In genomic region chr1:8006037-8006963, GRCh38 we compare ENCODE assay signal across 10 cellular contexts. TPM values are rescaled to one million over a fixed set of nuclear protein-coding genes. Genes with fewer than 3 reads are reported as not detected.
A peak's percentile ranks its signal among the peaks of the same experiment; 100 is the strongest.
DNase-seq lines count a peak whose midpoint lies in the region; ATAC-seq, FAIRE-seq and TF ChIP-seq lines count a peak whose summit lies in the region.
"Had no signal": no experiment of that assay in that cellular context is flagged by ENCODE, and none has a peak within 500 bp of the region (broad histone marks: within the 10 kb centered on the region; RNA-seq: fewer than 3 reads in every experiment).

No MANE protein-coding gene starts in this region.

- peak overlapping the region; percentile 66 to 88 (median 70); a peak in 4 of 7 replicates for H3K27ac Mint-ChIP-seq in H9

- TF ChIP-seq POLR2A in gastrocnemius medialis (IDR thresholded peaks at IDR 0.05): no peak

- no peak overlapping the region for H3K23ac ChIP-seq in H9 (ENCODE audit: insufficient read length, low read depth, low read length)

- in situ Hi-C loops in gastrocnemius medialis (cut with MboI; ENCODE audit: low sequenced_read_pairs in 4 of 4): no loop called here

- no peaks in the 10 kb centered on the region for H3K79me2 ChIP-seq in H9 (ENCODE audit: insufficient read depth, low read length)

- intact Hi-C loops in gastrocnemius medialis (cut with DNase I; ENCODE audit: low total_unique reads): no loop called here

- H3K4me1 Mint-ChIP-seq in H9: peaks cover 38 to 39% of the 10 kb centered on the region in 2 experiments

- DNase-seq in H9: no peak
- peak; percentile 75 for DNase-seq in NCI-H345 (lab: John Stamatoyannopoulos, UW)
- peak; percentile 91 for DNase-seq in epithelial cell of esophagus (ENCODE audit: low read depth)
- no peak for DNase-seq in gastrocnemius medialis
- no peak for DNase-seq in RCC 7860 (ENCODE audit: low spot score)
- DNase-seq in stimulated activated naive CD4-positive, alpha-beta T cell treated with Interleukin-2 at 50 U/mL for 16 hours (lab: John Stamatoyannopoulos, UW): no peak
- DNase-seq in islet precursor cell: no peak
- no peak for DNase-seq in activated CD8-positive, alpha-beta memory T cell treated with anti-CD3 and anti-CD28 coated beads, Interleukin-2, amount 50 U/mL, for 4 hours
- DNase-seq: KBM-7 had no signal

- H3K27ac ChIP-seq in H9 (ENCODE audit: insufficient read length, low read depth, low read length) (no peak overlapping the region), gastrocnemius medialis (peak overlapping the region; percentile 87 to 92 (median 88))

- H4K5ac ChIP-seq in H9 (ENCODE audit: insufficient read length, low read depth, low read length): no peak overlapping the region

- H2BK12ac ChIP-seq in H9 (ENCODE audit: insufficient read length, low read depth, low read length): no peak overlapping the region

- H3K36me3 Mint-ChIP-seq in H9 (ENCODE audit: insufficient read depth in 1 of 3, low read depth in 3 of 3): peaks cover 0 to 10% (median 3%) of the 10 kb centered on the region in 3 experiments; a peak in 4 of 7 replicates

- no CpG with 5 or more reads among the region's 12 CpGs for WGBS in H9 (ENCODE audit: extremely low coverage, insufficient read length, low lambda C conversion rate)

- no peak overlapping the region for H2BK20ac ChIP-seq in H9 (ENCODE audit: low read depth, low read length, poor library complexity, severe bottlenecking)

- no peaks in the 10 kb centered on the region for H3K9me3 ChIP-seq in H9 (ENCODE audit: control insufficient read depth, low read depth, low read length)
- H3K9me3 ChIP-seq in gastrocnemius medialis: no peaks in the 10 kb centered on the region
- H3K9me3 ChIP-seq: thoracic aorta had no signal

- no peak overlapping the region for H2BK5ac ChIP-seq in H9 (ENCODE audit: insufficient read length, low read length)

- no peak overlapping the region for H3K14ac ChIP-seq in H9 (ENCODE audit: insufficient read depth, low read length)

- H3K27me3 ChIP-seq in H9 (ENCODE audit: insufficient read depth, low read length) (no peaks in the 10 kb centered on the region), gastrocnemius medialis (no peaks in the 10 kb centered on the region)

- no peaks in the 10 kb centered on the region for H3K23me2 ChIP-seq in H9 (ENCODE audit: insufficient read length, low read depth, low read length, poor library complexity, severe bottlenecking)

- no peak overlapping the region for H3K4me2 ChIP-seq in H9 (ENCODE audit: insufficient read depth, insufficient read length, low read length)

- H3K9me3 Mint-ChIP-seq in H9: no peaks in the 10 kb centered on the region

- no peak overlapping the region for H2AFZ ChIP-seq in H9 (ENCODE audit: low read length)

- no peaks in the 10 kb centered on the region for H3K27me3 Mint-ChIP-seq in H9 (ENCODE audit: low read depth)

- no peak overlapping the region for H2BK120ac ChIP-seq in H9 (ENCODE audit: low read depth, low read length, poor library complexity, severe bottlenecking)

- no peak overlapping the region for H3K18ac ChIP-seq in H9 (ENCODE audit: insufficient read length, low read depth, low read length)

- no peak overlapping the region for H3K4me3 Mint-ChIP-seq in H9

- TF ChIP-seq CTCF in H9 (conservative IDR thresholded peaks at IDR 0.05): no peak
- no peak for TF ChIP-seq CTCF in epithelial cell of esophagus (IDR thresholded peaks at IDR 0.05; ENCODE audit: insufficient read depth, low read depth, low read length, missing control alignments)
- TF ChIP-seq CTCF in gastrocnemius medialis (IDR thresholded peaks at IDR 0.05 in 4 of 5, conservative IDR thresholded peaks at IDR 0.05 in 1 of 5): no peak

- ATAC-seq in gastrocnemius medialis: no peak

- H4K91ac ChIP-seq in H9 (ENCODE audit: insufficient read length, low read depth, low read length): no peak overlapping the region

- FAIRE-seq in RCC 7860 (lab: Jason Lieb, UNC): no peak

- H3K36me3 ChIP-seq in gastrocnemius medialis: no peaks in the 10 kb centered on the region

- H3K9ac ChIP-seq in H9 (ENCODE audit: extremely low read depth, insufficient read length, low read length): no peak overlapping the region

- no peak overlapping the region for H4K8ac ChIP-seq in H9 (replicated peaks; ENCODE audit: insufficient read length, low read depth, low read length)

- H3K79me1 ChIP-seq in H9 (ENCODE audit: insufficient read depth, low read depth, low read length, poor library complexity, severe bottlenecking): no peaks in the 10 kb centered on the region

- H3K4me1 ChIP-seq in H9 (ENCODE audit: insufficient read depth, low read length) (peaks cover 11% of the 10 kb centered on the region; the same call in 1 of the 2 replicates), gastrocnemius medialis (peaks cover 38 to 56% of the 10 kb centered on the region in 2 donors)

- H3K4ac ChIP-seq in H9 (ENCODE audit: low read depth, low read length): no peak overlapping the region

- no peak overlapping the region for H3T11ph ChIP-seq in H9 (ENCODE audit: low read length)

- H3K56ac ChIP-seq in H9 (ENCODE audit: insufficient read length, low read depth, low read length): no peak overlapping the region

- no peaks in the 10 kb centered on the region for H4K20me1 ChIP-seq in H9 (ENCODE audit: control insufficient read depth, insufficient read depth, insufficient read length)

- H3K4me3 ChIP-seq in epithelial cell of esophagus (ENCODE audit: low read length) (no peak overlapping the region), gastrocnemius medialis (no peak overlapping the region)

- H2AK5ac ChIP-seq in H9 (ENCODE audit: insufficient read length, low read length): no peak overlapping the region

- no peak overlapping the region for H2BK15ac ChIP-seq in H9 (ENCODE audit: low read depth, low read length)

RNA-seq across cellular contexts. Expression of gene ERRFI1, which starts 19.8 kb away (rescaled TPM):
- total RNA-seq in H9 (2021): 19.2 and 20.8 TPM in 2 replicates
- 100 to 1,000 TPM; 184 to 644 (median 448) TPM for total RNA-seq in gastrocnemius medialis

RNA-seq across cellular contexts. Expression of gene PARK7, which starts 44.8 kb away (rescaled TPM):
- total RNA-seq in H9 (2021): 370 and 379 TPM in 2 replicates
- total RNA-seq in gastrocnemius medialis: 100 to 1,000 TPM; 291 to 370 (median 332) TPM

Comparison
In these comparisons a context has a peak if more than half of its experiments do, and no peak if none do; other contexts are left out.
1. DNase-seq: peak in NCI-H345 (single experiment) and epithelial cell of esophagus (single experiment); none in H9 (single experiment), gastrocnemius medialis (0 of 2), RCC 7860 (single experiment), stimulated activated naive CD4-positive, alpha-beta T cell treated with Interleukin-2 at 50 U/mL for 16 hours (single experiment), islet precursor cell (single experiment) and activated CD8-positive, alpha-beta memory T cell treated with anti-CD3 and anti-CD28 coated beads, Interleukin-2, amount 50 U/mL, for 4 hours (single experiment).